11 cellular contexts compared by ENCODE assay signal in the genomic region with DNA sequence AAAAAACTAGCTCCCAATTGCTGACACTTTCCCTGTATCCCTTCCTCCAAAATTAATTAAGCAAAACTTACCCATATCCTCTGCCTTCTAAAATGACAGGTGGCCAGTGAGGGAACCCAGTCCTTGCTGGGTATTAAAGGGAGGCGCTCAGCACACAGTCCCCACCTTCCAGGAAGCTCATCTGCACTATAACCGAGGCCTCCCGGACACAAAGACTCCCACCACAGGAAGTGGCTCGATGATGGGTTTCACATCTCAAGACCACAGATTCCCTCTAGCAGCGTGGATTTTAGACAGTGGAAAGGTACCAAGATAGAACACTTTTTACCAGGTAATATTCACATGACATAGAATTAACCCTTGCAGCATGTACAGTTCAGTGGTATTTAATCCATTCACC.
A peak's percentile ranks its signal among the peaks of the same experiment; 100 is the strongest.
DNase-seq lines count a peak whose midpoint lies in the region; ATAC-seq, FAIRE-seq and TF ChIP-seq lines count a peak whose summit lies in the region.
"Had no signal": no experiment of that assay in that cellular context is flagged by ENCODE, and none has a peak within 500 bp of the region (broad histone marks: within the 10 kb centered on the region; RNA-seq: fewer than 3 reads in every experiment).

No MANE protein-coding gene starts in this region.

- H3K4me1 ChIP-seq in BLaER1 treated with 17β-estradiol and CSF1 and Interleukin-3, amounts not matched to agents 10 nM and 100 nM, result peaks cover 33 to 56% (median 50%) of the 10 kb centered on the region in 10 experiments
- H3K4me1 ChIP-seq in astrocyte (ENCODE audit: insufficient read depth, low read length), result peaks cover 30% of the 10 kb centered on the region
- no peaks in the 10 kb centered on the region for H3K4me1 ChIP-seq in PC-3 (ENCODE audit: insufficient read depth, low read length)

- H3K27ac ChIP-seq in BLaER1 treated with 17β-estradiol and CSF1 and Interleukin-3, amounts not matched to agents 10 nM and 100 nM, result peak overlapping the region in 5 of 11 experiments; percentile 17 to 40 (median 25); a peak in 4 of 22 replicates
- H3K27ac ChIP-seq in astrocyte (ENCODE audit: low read depth, low read length), result peak overlapping the region; percentile 43
- H3K27ac ChIP-seq in PC-3 (ENCODE audit: low read length), result no peak overlapping the region

- TF ChIP-seq CTCF in astrocyte (IDR thresholded peaks at IDR 0.05; ENCODE audit: insufficient read depth, low read depth, low read length) (no peak), PC-3 (conservative IDR thresholded peaks at IDR 0.05; ENCODE audit: low read depth, low read length) (no peak)

- peak; percentile 76 for DNase-seq in NCI-H524 treated with DMSO at 0.1 percent for 48 hours (lab: John Stamatoyannopoulos, UW)
- no peak for DNase-seq in astrocyte (ENCODE audit: low read depth)
- DNase-seq in PC-3, result no peak
- DNase-seq in DMS53 treated with DMSO at 0.1 percent for 48 hours (lab: John Stamatoyannopoulos, UW; ENCODE audit: unreplicated experiment), result no peak
- DNase-seq: effector memory CD4-positive, alpha-beta T cell; nucleus accumbens had no signal

- H3K9me3 Mint-ChIP-seq in astrocyte (ENCODE audit: unreplicated experiment), result peaks cover 15% of the 10 kb centered on the region

- H3K27me3 Mint-ChIP-seq in astrocyte (ENCODE audit: low read depth, unreplicated experiment), result peaks cover 6% of the 10 kb centered on the region

- H3K9me2 ChIP-seq in PC-3 (replicated peaks; ENCODE audit: low read length), result no peaks in the 10 kb centered on the region

- peaks cover 0 to 9% (median 0%) of the 10 kb centered on the region in 11 experiments; a peak in 1 of 22 replicates for H3K36me3 ChIP-seq in BLaER1 treated with 17β-estradiol and CSF1 and Interleukin-3, amounts not matched to agents 10 nM and 100 nM
- H3K36me3 ChIP-seq in astrocyte (ENCODE audit: insufficient read depth, low read length), result no peaks in the 10 kb centered on the region
- no peaks in the 10 kb centered on the region for H3K36me3 ChIP-seq in PC-3 (ENCODE audit: low read depth, low read length)

- H2AFZ ChIP-seq in astrocyte (ENCODE audit: low read depth, low read length), result no peak overlapping the region
- no peak overlapping the region for H2AFZ ChIP-seq in PC-3 (ENCODE audit: low read length)

- intact Hi-C loops in PC-3 (cut with micrococcal nuclease), result no loop called here

- ATAC-seq in GM18909 (IDR thresholded peaks at IDR 0.05; ENCODE audit: poor library complexity, unreplicated experiment), result peak; percentile 72
- ATAC-seq in PC-3, result no peak
- ATAC-seq in HG02610 (IDR thresholded peaks at IDR 0.05; ENCODE audit: unreplicated experiment), result no peak
- no peak for ATAC-seq in GM19455 (IDR thresholded peaks at IDR 0.05; ENCODE audit: unreplicated experiment)

- peaks cover 2% of the 10 kb centered on the region for H3K36me3 Mint-ChIP-seq in astrocyte (ENCODE audit: low read depth, unreplicated experiment)

- peak overlapping the region; percentile 74 to 92 (median 82) for H3K4me2 ChIP-seq in BLaER1 treated with 17β-estradiol and CSF1 and Interleukin-3, amounts not matched to agents 10 nM and 100 nM
- H3K4me2 ChIP-seq in astrocyte (ENCODE audit: low read length) (peak overlapping the region; percentile 62), PC-3 (ENCODE audit: low read length) (no peak overlapping the region)

- FAIRE-seq in astrocyte (lab: Jason Lieb, UNC), result no peak

- no peaks in the 10 kb centered on the region for H3K79me2 ChIP-seq in astrocyte (ENCODE audit: insufficient read depth, low read length)
- no peaks in the 10 kb centered on the region for H3K79me2 ChIP-seq in PC-3 (ENCODE audit: low read length)

- POLR2A ChIA-PET in PC-3 (lab: Charles Lee; ENCODE audit: unreplicated experiment), result no interaction called here

- peak overlapping the region in 2 of 11 experiments; percentile 5 to 16; a peak in 1 of 22 replicates for H3K9ac ChIP-seq in BLaER1 treated with 17β-estradiol and CSF1 and Interleukin-3, amounts not matched to agents 10 nM and 100 nM
- H3K9ac ChIP-seq in astrocyte (ENCODE audit: low read length), result peak overlapping the region; percentile 38
- H3K9ac ChIP-seq in PC-3 (ENCODE audit: low read length), result no peak overlapping the region

- no TSS peak for BruUV-seq in PC-3 (replicated peaks; lab: Mats Ljungman, UMichigan)

- H4K20me1 ChIP-seq in BLaER1 treated with 17β-estradiol and CSF1 and Interleukin-3, amounts not matched to agents 10 nM and 100 nM, result no peaks in the 10 kb centered on the region
- H4K20me1 ChIP-seq in astrocyte (ENCODE audit: insufficient read depth, low read length), result no peaks in the 10 kb centered on the region
- no peaks in the 10 kb centered on the region for H4K20me1 ChIP-seq in PC-3 (ENCODE audit: low read length)

- peaks cover 4% of the 10 kb centered on the region for H3K4me1 Mint-ChIP-seq in astrocyte (ENCODE audit: low read depth, unreplicated experiment)

- peak overlapping the region in 1 of 10 experiments; percentile 18; a peak in 1 of 20 replicates for H3K4me3 ChIP-seq in BLaER1 treated with 17β-estradiol and CSF1 and Interleukin-3, amounts not matched to agents 10 nM and 100 nM
- H3K4me3 ChIP-seq in astrocyte (ENCODE audit: insufficient read depth, low read depth, low read length) (no peak overlapping the region), PC-3 (ENCODE audit: low read length) (no peak overlapping the region)

- CTCF ChIA-PET in PC-3 (lab: Charles Lee), result interaction anchor here (0.6 kb wide), 1 partner anchor 169 kb away, joined by 4 read pairs; no protein-coding TSS in a partner anchor

- no peaks in the 10 kb centered on the region for H3F3A ChIP-seq in PC-3 (ENCODE audit: low read length, unreplicated experiment)

- no peak overlapping the region for H3K27ac Mint-ChIP-seq in astrocyte (ENCODE audit: unreplicated experiment)
- H3K27ac Mint-ChIP-seq: activated T-helper 1 cell treated with anti-CD3 and anti-CD28 coated beads, Interleukin-12 subunit alpha, Interleukin-12 subunit beta, Interleukin-2, Interleukin-4 antibody, amounts not matched to agents 30 ng/mL and 10 ng/mL and 1 ng/mL, durations not matched to agents 14 hours and 24 hours and 36 hours had no signal

- no peak overlapping the region for H3K4me3 Mint-ChIP-seq in astrocyte (ENCODE audit: unreplicated experiment)
- H3K4me3 Mint-ChIP-seq: activated T-helper 1 cell treated with anti-CD3 and anti-CD28 coated beads, Interleukin-12 subunit alpha, Interleukin-12 subunit beta, Interleukin-2, Interleukin-4 antibody, amounts not matched to agents 30 ng/mL and 10 ng/mL and 1 ng/mL, durations not matched to agents 14 hours and 24 hours and 36 hours had no signal

- H3K27me3 ChIP-seq in BLaER1 treated with 17β-estradiol and CSF1 and Interleukin-3, amounts not matched to agents 10 nM and 100 nM, result no peaks in the 10 kb centered on the region; a peak in 2 of 22 replicates
- no peaks in the 10 kb centered on the region for H3K27me3 ChIP-seq in astrocyte (ENCODE audit: insufficient read depth, low read length)
- H3K27me3 ChIP-seq in PC-3 (ENCODE audit: low read length), result no peaks in the 10 kb centered on the region

- peaks cover 18 to 30% (median 23%) of the 10 kb centered on the region in 11 experiments for H3K9me3 ChIP-seq in BLaER1 treated with 17β-estradiol and CSF1 and Interleukin-3, amounts not matched to agents 10 nM and 100 nM (replicated peaks in 1 of 11)
- H3K9me3 ChIP-seq in astrocyte (ENCODE audit: insufficient read depth, low read depth, low read length) (peaks cover 4% of the 10 kb centered on the region), PC-3 (ENCODE audit: low read length) (no peaks in the 10 kb centered on the region)
